39 cellular contexts compared by ENCODE assay signal in genomic region chr9:124474151-124474550, GRCh38. TPM values are rescaled to one million over a fixed set of nuclear protein-coding genes. Genes with fewer than 3 reads are reported as not detected.
"Had no signal": no experiment of that assay in that cellular context is flagged by ENCODE, and none has a peak within 500 bp of the region (broad histone marks: within the 10 kb centered on the region; RNA-seq: fewer than 3 reads in every experiment).

No MANE protein-coding gene starts in this region.

- H3K36me3 Mint-ChIP-seq: activated CD4-positive, alpha-beta memory T cell treated with anti-CD3 and anti-CD28 coated beads for 36 hours; activated naive CD4-positive, alpha-beta T cell treated with anti-CD3 and anti-CD28 coated beads, Interleukin-2, amount 50 U/mL, for 72 hours; activated naive CD8-positive, alpha-beta T cell treated with anti-CD3 and anti-CD28 coated beads for 36 hours had no signal

- DNase-seq: activated B cell treated with CpG ODN at 0.5 μM for 24 hours; activated CD4-positive, alpha-beta memory T cell treated with anti-CD3 and anti-CD28 coated beads for 36 hours; activated CD4-positive, alpha-beta T cell treated with anti-CD3 and anti-CD28 coated beads for 4 hours; activated CD4-positive, alpha-beta T cell treated with anti-CD3 and anti-CD28 coated beads, Interleukin-2, amount 10 ng/mL, durations not matched to agents 24 days and 14 days; activated CD4-positive, alpha-beta T cell treated with anti-CD3 and anti-CD28 coated beads, Interleukin-2, amount 50 U/mL, for 1 hour; activated CD4-positive, alpha-beta T cell treated with anti-CD3 and anti-CD28 coated beads, Interleukin-2, amount 50 U/mL, for 4 hours; activated CD4-positive, CD25-positive, alpha-beta regulatory T cell treated with anti-CD3 and anti-CD28 coated beads, Interleukin-2, amount 50 U/mL, for 72 hours; activated CD8-positive, alpha-beta memory T cell treated with anti-CD3 and anti-CD28 coated beads, Interleukin-2, amount 50 U/mL, for 4 hours; activated CD8-positive, alpha-beta T cell treated with anti-CD3 and anti-CD28 coated beads for 36 hours; activated effector memory CD4-positive, alpha-beta T cell treated with anti-CD3 and anti-CD28 coated beads, Interleukin-2, amount 50 U/mL, for 16 hours; activated gamma-delta T cell treated with Interleukin-2 at 50 U/mL for 16 hours; activated naive CD4-positive, alpha-beta T cell; activated naive CD4-positive, alpha-beta T cell treated with anti-CD3 and anti-CD28 coated beads for 36 hours; activated naive CD4-positive, alpha-beta T cell treated with anti-CD3 and anti-CD28 coated beads, Interleukin-2, amount 50 U/mL, for 16 hours; activated naive CD8-positive, alpha-beta T cell treated with anti-CD3 and anti-CD28 coated beads for 36 hours; activated T-cell treated with anti-CD3 and anti-CD28 coated beads for 4 hours; activated T-cell treated with anti-CD3 and anti-CD28 coated beads, Interleukin-2, amount 50 U/mL, for 1 hour; activated T-cell treated with anti-CD3 and anti-CD28 coated beads, Interleukin-2, amount 50 U/mL, for 4 hours; activated T-cell treated with anti-CD3 and anti-CD28 coated beads, Interleukin-2, amount 50 U/mL, for 72 hours; adrenal gland; amniotic stem cell; aorta; body of pancreas; brain microvascular endothelial cell; central memory CD4-positive, alpha-beta T cell; T-helper 2 cell; T-helper 9 cell had no signal

- H3K36me3 ChIP-seq: adrenal gland, brain microvascular endothelial cell, breast epithelium had no signal

- H3K4me3 ChIP-seq: adrenal gland, body of pancreas, breast epithelium had no signal

- H3K4me3 Mint-ChIP-seq: activated B cell treated with CpG ODN at 0.5 μM for 24 hours; activated CD4-positive, alpha-beta memory T cell treated with anti-CD3 and anti-CD28 coated beads for 36 hours; activated CD4-positive, alpha-beta T cell treated with anti-CD3 and anti-CD28 coated beads, Interleukin-2, amount 10 ng/mL, durations not matched to agents 24 days and 14 days; activated CD8-positive, alpha-beta T cell treated with anti-CD3 and anti-CD28 coated beads for 36 hours; activated naive CD4-positive, alpha-beta T cell treated with anti-CD3 and anti-CD28 coated beads for 36 hours; activated naive CD8-positive, alpha-beta T cell treated with anti-CD3 and anti-CD28 coated beads for 36 hours; activated T-cell treated with anti-CD3 and anti-CD28 coated beads, Interleukin-2, amount 50 U/mL, for 4 hours; activated T-cell treated with anti-CD3 and anti-CD28 coated beads, Interleukin-2, amount 50 U/mL, for 72 hours; activated T-helper 1 cell treated with anti-CD3 and anti-CD28 coated beads, Interleukin-12 subunit alpha, Interleukin-12 subunit beta, Interleukin-2, Interleukin-4 antibody, amounts not matched to agents 30 ng/mL and 10 ng/mL and 1 ng/mL, durations not matched to agents 14 hours and 24 hours and 36 hours; activated T-helper 17 cell treated with anti-CD3 and anti-CD28 coated beads, Interleukin-2, amount 50 U/mL, for 72 hours; T-helper 2 cell treated with Interferon-gamma antibody and Interleukin-4, amounts not matched to agents 5 μg/mL and 100 μg/mL, for 36 hours had no signal

- H3K9me3 ChIP-seq: adrenal gland, body of pancreas, breast epithelium had no signal

- H3K27ac ChIP-seq: adrenal gland, body of pancreas, brain microvascular endothelial cell, breast epithelium, VCaP had no signal

- ATAC-seq: activated CD8-positive, alpha-beta T cell treated with anti-CD3 and anti-CD28 coated beads for 36 hours; activated naive CD4-positive, alpha-beta T cell treated with anti-CD3 and anti-CD28 coated beads, Interleukin-2, amount 50 U/mL, for 72 hours; activated T-cell treated with anti-CD3 and anti-CD28 coated beads, Interleukin-2, amount 50 U/mL, for 4 hours; activated T-cell treated with anti-CD3 and anti-CD28 coated beads, Interleukin-2, amount 50 U/mL, for 72 hours; activated T-helper 17 cell treated with anti-CD3 and anti-CD28 coated beads, Interleukin-2, amount 50 U/mL, for 72 hours; body of pancreas had no signal

- FAIRE-seq: astrocyte, colon, TTC549 had no signal

- H3K27ac Mint-ChIP-seq: activated B cell treated with CpG ODN at 0.5 μM for 24 hours; activated CD4-positive, alpha-beta memory T cell treated with anti-CD3 and anti-CD28 coated beads for 36 hours; activated CD4-positive, alpha-beta T cell treated with anti-CD3 and anti-CD28 coated beads, Interleukin-2, amount 10 ng/mL, durations not matched to agents 24 days and 14 days; activated CD8-positive, alpha-beta T cell treated with anti-CD3 and anti-CD28 coated beads for 36 hours; activated naive CD4-positive, alpha-beta T cell treated with anti-CD3 and anti-CD28 coated beads for 36 hours; activated naive CD8-positive, alpha-beta T cell treated with anti-CD3 and anti-CD28 coated beads for 36 hours; activated T-cell treated with anti-CD3 and anti-CD28 coated beads, Interleukin-2, amount 50 U/mL, for 72 hours; activated T-helper 1 cell treated with anti-CD3 and anti-CD28 coated beads, Interleukin-12 subunit alpha, Interleukin-12 subunit beta, Interleukin-2, Interleukin-4 antibody, amounts not matched to agents 30 ng/mL and 10 ng/mL and 1 ng/mL, durations not matched to agents 14 hours and 24 hours and 36 hours; activated T-helper 17 cell treated with anti-CD3 and anti-CD28 coated beads, Interleukin-2, amount 50 U/mL, for 72 hours; T-helper 2 cell treated with Interferon-gamma antibody and Interleukin-4, amounts not matched to agents 5 μg/mL and 100 μg/mL, for 36 hours had no signal

- H3K9me3 Mint-ChIP-seq: activated B cell treated with CpG ODN at 0.5 μM for 24 hours; activated CD4-positive, alpha-beta memory T cell treated with anti-CD3 and anti-CD28 coated beads for 36 hours; activated CD4-positive, alpha-beta T cell treated with anti-CD3 and anti-CD28 coated beads, Interleukin-2, amount 10 ng/mL, durations not matched to agents 24 days and 14 days; activated CD8-positive, alpha-beta T cell treated with anti-CD3 and anti-CD28 coated beads for 36 hours; activated naive CD4-positive, alpha-beta T cell treated with anti-CD3 and anti-CD28 coated beads for 36 hours; activated naive CD4-positive, alpha-beta T cell treated with anti-CD3 and anti-CD28 coated beads, Interleukin-2, amount 50 U/mL, for 72 hours; activated naive CD8-positive, alpha-beta T cell treated with anti-CD3 and anti-CD28 coated beads for 36 hours; activated T-cell treated with anti-CD3 and anti-CD28 coated beads, Interleukin-2, amount 50 U/mL, for 4 hours; activated T-cell treated with anti-CD3 and anti-CD28 coated beads, Interleukin-2, amount 50 U/mL, for 72 hours; activated T-helper 1 cell treated with anti-CD3 and anti-CD28 coated beads, Interleukin-12 subunit alpha, Interleukin-12 subunit beta, Interleukin-2, Interleukin-4 antibody, amounts not matched to agents 30 ng/mL and 10 ng/mL and 1 ng/mL, durations not matched to agents 14 hours and 24 hours and 36 hours; activated T-helper 17 cell treated with anti-CD3 and anti-CD28 coated beads, Interleukin-2, amount 50 U/mL, for 72 hours; T-helper 2 cell treated with Interferon-gamma antibody and Interleukin-4, amounts not matched to agents 5 μg/mL and 100 μg/mL, for 36 hours had no signal

- H3K4me1 Mint-ChIP-seq: activated B cell treated with CpG ODN at 0.5 μM for 24 hours; activated CD4-positive, alpha-beta T cell treated with anti-CD3 and anti-CD28 coated beads, Interleukin-2, amount 10 ng/mL, durations not matched to agents 24 days and 14 days; activated naive CD8-positive, alpha-beta T cell treated with anti-CD3 and anti-CD28 coated beads for 36 hours; activated T-helper 17 cell treated with anti-CD3 and anti-CD28 coated beads, Interleukin-2, amount 50 U/mL, for 72 hours had no signal

RNA-seq across cellular contexts. Expression of gene ADGRD2, which starts 23.9 kb away (rescaled TPM):
- total RNA-seq: activated B cell treated with CpG ODN at 0.5 μM for 24 hours; activated CD4-positive, alpha-beta memory T cell treated with anti-CD3 and anti-CD28 coated beads for 36 hours; activated CD4-positive, alpha-beta T cell treated with anti-CD3 and anti-CD28 coated beads, Interleukin-2, amount 10 ng/mL, durations not matched to agents 24 days and 14 days; activated CD8-positive, alpha-beta memory T cell treated with anti-CD3 and anti-CD28 coated beads for 36 hours; activated CD8-positive, alpha-beta T cell treated with anti-CD3 and anti-CD28 coated beads for 36 hours; activated naive CD4-positive, alpha-beta T cell treated with anti-CD3 and anti-CD28 coated beads for 36 hours; activated naive CD4-positive, alpha-beta T cell treated with anti-CD3 and anti-CD28 coated beads, Interleukin-2, amount 50 U/mL, for 72 hours; activated naive CD8-positive, alpha-beta T cell treated with anti-CD3 and anti-CD28 coated beads for 36 hours; activated T-cell treated with anti-CD3 and anti-CD28 coated beads, Interleukin-2, amount 50 U/mL, for 4 hours; activated T-cell treated with anti-CD3 and anti-CD28 coated beads, Interleukin-2, amount 50 U/mL, for 72 hours; activated T-helper 1 cell treated with anti-CD3 and anti-CD28 coated beads, Interleukin-12 subunit alpha, Interleukin-12 subunit beta, Interleukin-2, Interleukin-4 antibody, amounts not matched to agents 30 ng/mL and 10 ng/mL and 1 ng/mL, durations not matched to agents 14 hours and 24 hours and 36 hours; activated T-helper 17 cell treated with anti-CD3 and anti-CD28 coated beads, Interleukin-2, amount 50 U/mL, for 72 hours; aorta; astrocyte; body of pancreas; cardiac septum had no signal
- polyA plus RNA-seq: aorta had no signal

RNA-seq across cellular contexts. Expression of gene NR5A1, which starts 33.0 kb away (rescaled TPM):
- total RNA-seq: activated B cell treated with CpG ODN at 0.5 μM for 24 hours; activated CD4-positive, alpha-beta memory T cell treated with anti-CD3 and anti-CD28 coated beads for 36 hours; activated CD4-positive, alpha-beta T cell treated with anti-CD3 and anti-CD28 coated beads, Interleukin-2, amount 10 ng/mL, durations not matched to agents 24 days and 14 days; activated CD8-positive, alpha-beta memory T cell treated with anti-CD3 and anti-CD28 coated beads for 36 hours; activated CD8-positive, alpha-beta T cell treated with anti-CD3 and anti-CD28 coated beads for 36 hours; activated naive CD4-positive, alpha-beta T cell treated with anti-CD3 and anti-CD28 coated beads for 36 hours; activated naive CD4-positive, alpha-beta T cell treated with anti-CD3 and anti-CD28 coated beads, Interleukin-2, amount 50 U/mL, for 72 hours; activated naive CD8-positive, alpha-beta T cell treated with anti-CD3 and anti-CD28 coated beads for 36 hours; activated T-helper 1 cell treated with anti-CD3 and anti-CD28 coated beads, Interleukin-12 subunit alpha, Interleukin-12 subunit beta, Interleukin-2, Interleukin-4 antibody, amounts not matched to agents 30 ng/mL and 10 ng/mL and 1 ng/mL, durations not matched to agents 14 hours and 24 hours and 36 hours; activated T-helper 17 cell treated with anti-CD3 and anti-CD28 coated beads, Interleukin-2, amount 50 U/mL, for 72 hours; aorta; astrocyte; body of pancreas; breast epithelium; cardiac septum; cerebellum had no signal
- polyA plus RNA-seq: aorta had no signal
